ENCODE assay signal across 3 cellular contexts in the genomic region with DNA sequence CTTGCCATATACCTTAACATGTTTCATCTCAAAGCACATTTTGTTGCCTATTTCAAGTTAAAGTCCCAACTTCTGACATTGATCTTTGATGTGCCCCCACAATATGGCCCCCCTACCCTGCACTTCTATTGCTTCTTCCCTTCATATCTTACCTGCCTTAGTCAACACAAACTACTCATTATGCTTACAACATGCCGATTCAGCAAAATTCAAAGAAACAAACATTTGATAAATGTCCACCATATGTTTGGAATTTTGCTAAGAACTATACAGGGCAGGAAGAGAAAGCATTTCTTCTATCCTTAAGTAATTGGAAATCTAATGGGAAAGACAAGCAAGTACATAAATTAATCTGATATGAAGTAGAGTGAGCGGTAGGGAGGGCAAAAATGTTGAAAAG.
TF ChIP-seq lines count a peak whose summit lies in the region.

No MANE protein-coding gene starts in this region.

TF ChIP-seq in A549, 52 proteins besides CTCF, POLR2A, EP300 and RAD21:
- TF ChIP-seq BHLHE40 (IDR thresholded peaks at IDR 0.05; ENCODE audit: low read depth, low read length) (no peak), MAFK (IDR thresholded peaks at IDR 0.05; ENCODE audit: partially characterized antibody) (peak; percentile 91)

TF ChIP-seq in IMR-90, 13 proteins besides CTCF, POLR2A, EP300 and RAD21:
- TF ChIP-seq MAFK (IDR thresholded peaks at IDR 0.05; ENCODE audit: low read depth, low read length) = peak; percentile 97
- TF ChIP-seq, protein P1, sequence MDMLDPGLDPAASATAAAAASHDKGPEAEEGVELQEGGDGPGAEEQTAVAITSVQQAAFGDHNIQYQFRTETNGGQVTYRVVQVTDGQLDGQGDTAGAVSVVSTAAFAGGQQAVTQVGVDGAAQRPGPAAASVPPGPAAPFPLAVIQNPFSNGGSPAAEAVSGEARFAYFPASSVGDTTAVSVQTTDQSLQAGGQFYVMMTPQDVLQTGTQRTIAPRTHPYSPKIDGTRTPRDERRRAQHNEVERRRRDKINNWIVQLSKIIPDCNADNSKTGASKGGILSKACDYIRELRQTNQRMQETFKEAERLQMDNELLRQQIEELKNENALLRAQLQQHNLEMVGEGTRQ (IDR thresholded peaks at IDR 0.05; ENCODE audit: low read depth, low read length) = no peak
- TF ChIP-seq RFX5 (IDR thresholded peaks at IDR 0.05; ENCODE audit: low read depth, low read length) = no peak
- TF ChIP-seq NFE2L2 (IDR thresholded peaks at IDR 0.05; ENCODE audit: low read depth, low read length) = no peak
- no peak for TF ChIP-seq RCOR1 (IDR thresholded peaks at IDR 0.05; ENCODE audit: insufficient replicate concordance, low read length)
- TF ChIP-seq, protein P2, sequence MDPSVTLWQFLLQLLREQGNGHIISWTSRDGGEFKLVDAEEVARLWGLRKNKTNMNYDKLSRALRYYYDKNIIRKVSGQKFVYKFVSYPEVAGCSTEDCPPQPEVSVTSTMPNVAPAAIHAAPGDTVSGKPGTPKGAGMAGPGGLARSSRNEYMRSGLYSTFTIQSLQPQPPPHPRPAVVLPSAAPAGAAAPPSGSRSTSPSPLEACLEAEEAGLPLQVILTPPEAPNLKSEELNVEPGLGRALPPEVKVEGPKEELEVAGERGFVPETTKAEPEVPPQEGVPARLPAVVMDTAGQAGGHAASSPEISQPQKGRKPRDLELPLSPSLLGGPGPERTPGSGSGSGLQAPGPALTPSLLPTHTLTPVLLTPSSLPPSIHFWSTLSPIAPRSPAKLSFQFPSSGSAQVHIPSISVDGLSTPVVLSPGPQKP (IDR thresholded peaks at IDR 0.05; ENCODE audit: borderline replicate concordance, low read depth, low read length) = no peak

TF ChIP-seq in H1, 55 proteins besides CTCF, POLR2A, EP300 and RAD21:
- TF ChIP-seq MAFK (IDR thresholded peaks at IDR 0.05; ENCODE audit: low read depth, low read length) (peak; percentile 91), HDAC2 (IDR thresholded peaks at IDR 0.05; ENCODE audit: borderline replicate concordance in 1 of 2, low read depth in 2 of 2, low read length in 2 of 2) (no peak)
TF ChIP-seq in H1: peak in this region for 1.
